9 cellular contexts compared by ENCODE assay signal in genomic region chr17:5416886-5417285, GRCh38.
DNase-seq lines count a peak whose midpoint lies in the region; ATAC-seq and TF ChIP-seq lines count a peak whose summit lies in the region.
"Had no signal": no experiment of that assay in that cellular context is flagged by ENCODE, and none has a peak within 500 bp of the region (broad histone marks: within the 10 kb centered on the region; RNA-seq: fewer than 3 reads in every experiment).

No MANE protein-coding gene starts in this region.

- peaks cover 80% of the 10 kb centered on the region for H3K4me1 Mint-ChIP-seq in activated naive CD8-positive, alpha-beta T cell treated with anti-CD3 and anti-CD28 coated beads, Interleukin-2, amount 50 U/mL, for 24 hours
- peaks cover 38% of the 10 kb centered on the region for H3K4me1 Mint-ChIP-seq in nephron progenitor cell

- H3K27me3 Mint-ChIP-seq in activated naive CD8-positive, alpha-beta T cell treated with anti-CD3 and anti-CD28 coated beads, Interleukin-2, amount 50 U/mL, for 24 hours: peaks cover 5% of the 10 kb centered on the region
- H3K27me3 Mint-ChIP-seq in nephron progenitor cell (ENCODE audit: low read depth, poor library complexity): no peaks in the 10 kb centered on the region

- DNase-seq in NCI-H1417 (lab: John Stamatoyannopoulos, UW) (peak in 2 of 3 experiments; percentile 22 to 47), NCI-H1417 treated with DMSO at 0.1 percent for 48 hours (lab: John Stamatoyannopoulos, UW) (no peak), NCI-H1105 treated with DMSO at 0.1 percent for 48 hours (lab: John Stamatoyannopoulos, UW) (peak; percentile 15), nephron progenitor cell (no peak), kidney glomerular epithelial cell (lab: John Stamatoyannopoulos, UW) (no peak)
- DNase-seq in activated naive CD8-positive, alpha-beta T cell treated with anti-CD3 and anti-CD28 coated beads, Interleukin-2, amount 50 U/mL, for 24 hours: no peak
- DNase-seq in NK-92 treated with Interleukin-12 subunit alpha and Interleukin-12 subunit beta, amount 100 ng/mL, for 24 hours (lab: John Stamatoyannopoulos, UW): no peak
- DNase-seq: NCI-H524 had no signal

- peak overlapping the region; percentile 42 for H3K27ac Mint-ChIP-seq in activated naive CD8-positive, alpha-beta T cell treated with anti-CD3 and anti-CD28 coated beads, Interleukin-2, amount 50 U/mL, for 24 hours
- no peak overlapping the region for H3K27ac Mint-ChIP-seq in nephron progenitor cell

- ATAC-seq in activated naive CD8-positive, alpha-beta T cell treated with anti-CD3 and anti-CD28 coated beads, Interleukin-2, amount 50 U/mL, for 24 hours: no peak
- no peak for ATAC-seq in GM21360 (IDR thresholded peaks at IDR 0.05; ENCODE audit: unreplicated experiment)

- H3K9me3 Mint-ChIP-seq in activated naive CD8-positive, alpha-beta T cell treated with anti-CD3 and anti-CD28 coated beads, Interleukin-2, amount 50 U/mL, for 24 hours: no peaks in the 10 kb centered on the region
- no peaks in the 10 kb centered on the region for H3K9me3 Mint-ChIP-seq in nephron progenitor cell

- H3K4me3 Mint-ChIP-seq in activated naive CD8-positive, alpha-beta T cell treated with anti-CD3 and anti-CD28 coated beads, Interleukin-2, amount 50 U/mL, for 24 hours: peak overlapping the region; percentile 100
- peak overlapping the region; percentile 79 for H3K4me3 Mint-ChIP-seq in nephron progenitor cell

- no peak for TF ChIP-seq CTCF in nephron progenitor cell (IDR thresholded peaks at IDR 0.05)

- H3K36me3 Mint-ChIP-seq in activated naive CD8-positive, alpha-beta T cell treated with anti-CD3 and anti-CD28 coated beads, Interleukin-2, amount 50 U/mL, for 24 hours (ENCODE audit: low read depth): peaks cover 56% of the 10 kb centered on the region
- peaks cover 38% of the 10 kb centered on the region for H3K36me3 Mint-ChIP-seq in nephron progenitor cell (ENCODE audit: low read depth)

Comparison
In these comparisons a context has a peak if more than half of its experiments do, and no peak if none do; other contexts are left out.
1. DNase-seq: peak in NCI-H1417 (2 of 3) and NCI-H1105 treated with DMSO at 0.1 percent for 48 hours (single experiment); none in NCI-H1417 treated with DMSO at 0.1 percent for 48 hours (single experiment), activated naive CD8-positive, alpha-beta T cell treated with anti-CD3 and anti-CD28 coated beads, Interleukin-2, amount 50 U/mL, for 24 hours (single experiment), nephron progenitor cell (single experiment), kidney glomerular epithelial cell (single experiment) and NK-92 treated with Interleukin-12 subunit alpha and Interleukin-12 subunit beta, amount 100 ng/mL, for 24 hours (single experiment).